ENCODE assay signal across 18 cellular contexts in genomic region chr13:40164137-40164536, GRCh38.
DNase-seq lines count a peak whose midpoint lies in the region; ATAC-seq and TF ChIP-seq lines count a peak whose summit lies in the region.
"Had no signal": no experiment of that assay in that cellular context is flagged by ENCODE, and none has a peak within 500 bp of the region (broad histone marks: within the 10 kb centered on the region; RNA-seq: fewer than 3 reads in every experiment).

No MANE protein-coding gene starts in this region.

- no peaks in the 10 kb centered on the region for H3F3A ChIP-seq in SK-N-SH (replicated peaks; ENCODE audit: insufficient read depth)

- 39% methylated on average over 3 of the region's 3 CpGs for WGBS in SK-N-SH (ENCODE audit: low lambda C conversion rate)
- 7% methylated on average over 3 of the region's 3 CpGs for WGBS in mammary epithelial cell (ENCODE audit: low coverage, missing lambda C conversion rate)

- H3K27ac ChIP-seq in SK-N-SH (ENCODE audit: low read depth in 2 of 2, low read length in 1 of 2) (no peak overlapping the region), mammary epithelial cell (ENCODE audit: insufficient read depth, low read depth, low read length) (no peak overlapping the region)
- H3K27ac ChIP-seq: thyroid gland had no signal

- no peaks in the 10 kb centered on the region for H3K36me3 ChIP-seq in SK-N-SH (replicated peaks in 1 of 2; ENCODE audit: control insufficient read depth in 1 of 2, insufficient read depth in 2 of 2, low read length in 1 of 2)
- H3K36me3 ChIP-seq in mammary epithelial cell (ENCODE audit: insufficient read depth, low read length): no peaks in the 10 kb centered on the region
- H3K36me3 ChIP-seq in kidney epithelial cell (ENCODE audit: control insufficient read depth, insufficient read depth, low read length): no peaks in the 10 kb centered on the region
- H3K36me3 ChIP-seq: thyroid gland had no signal

- H3K9ac ChIP-seq in SK-N-SH (no peak overlapping the region), mammary epithelial cell (ENCODE audit: insufficient read depth, low read length) (no peak overlapping the region)

- intact Hi-C loops in mammary epithelial cell (cut with micrococcal nuclease) (no loop called here), left cardiac atrium (cut with DNase I) (no loop called here)

- no peak for DNase-seq in SK-N-SH
- peak; percentile 67 for DNase-seq in mammary epithelial cell
- peak; percentile 61 for DNase-seq in kidney epithelial cell (ENCODE audit: low read depth)
- DNase-seq in left cardiac atrium: no peak
- DNase-seq in NAMALWA (ENCODE audit: low spot score): no peak
- DNase-seq: 8988T; activated B cell treated with CpG ODN at 0.5 μM for 24 hours; activated naive CD4-positive, alpha-beta T cell treated with anti-CD3 and anti-CD28 coated beads, Interleukin-2, amount 50 U/mL, for 16 hours; CD8-positive, alpha-beta memory T cell; effector memory CD8-positive, alpha-beta T cell; naive B cell; NCI-H1092; NCI-H2227 treated with DMSO at 0.1 percent for 48 hours; T-helper 1 cell had no signal

- no peaks in the 10 kb centered on the region for H3K9me3 ChIP-seq in SK-N-SH
- H3K9me3 ChIP-seq in mammary epithelial cell (replicated peaks; ENCODE audit: insufficient read depth, low read length): no peaks in the 10 kb centered on the region
- H3K9me3 ChIP-seq: thyroid gland had no signal

- ATAC-seq in SK-N-SH treated with all-trans-retinoic acid at 6 μM for 48 hours: 0 out of 3 replicates have a peak, but pooled peaks have one; percentile 26
- no peak for ATAC-seq in left cardiac atrium
- ATAC-seq in HG02981 (IDR thresholded peaks at IDR 0.05; ENCODE audit: unreplicated experiment): no peak
- ATAC-seq in GM18907 (IDR thresholded peaks at IDR 0.05; ENCODE audit: unreplicated experiment): no peak
- ATAC-seq: effector memory CD8-positive, alpha-beta T cell had no signal

- H3K4me2 ChIP-seq in SK-N-SH (no peak overlapping the region), mammary epithelial cell (ENCODE audit: insufficient read depth, low read depth, low read length) (no peak overlapping the region)

- TF ChIP-seq EP300 in SK-N-SH (IDR thresholded peaks at IDR 0.05; ENCODE audit: borderline replicate concordance in 1 of 2, low read depth in 1 of 2, low read length in 1 of 2): no peak

- H4K20me1 ChIP-seq in SK-N-SH (ENCODE audit: insufficient read depth) (no peaks in the 10 kb centered on the region), mammary epithelial cell (ENCODE audit: insufficient read depth, low read length) (no peaks in the 10 kb centered on the region)

- H2AFZ ChIP-seq in SK-N-SH (ENCODE audit: low read depth): no peak overlapping the region
- no peak overlapping the region for H2AFZ ChIP-seq in mammary epithelial cell (ENCODE audit: low read depth, low read length)

- no TSS peak for BruUV-seq in mammary epithelial cell (replicated peaks; lab: Mats Ljungman, UMichigan)

- in situ Hi-C loops in mammary epithelial cell (cut with MboI; ENCODE audit: low sequenced_read_pairs in 2 of 2): no loop called here

- no peak overlapping the region for H3K4me3 ChIP-seq in SK-N-SH (ENCODE audit: low read depth in 2 of 2, low read length in 1 of 2)
- H3K4me3 ChIP-seq in mammary epithelial cell (replicated peaks in 1 of 3; ENCODE audit: insufficient read depth in 1 of 3, low read depth in 2 of 3, low read length in 3 of 3): no peak overlapping the region
- no peak overlapping the region for H3K4me3 ChIP-seq in kidney epithelial cell (ENCODE audit: low read depth, low read length)
- H3K4me3 ChIP-seq: thyroid gland had no signal

- TF ChIP-seq CTCF in SK-N-SH (IDR thresholded peaks at IDR 0.05) (no peak), mammary epithelial cell (conservative IDR thresholded peaks at IDR 0.05 in 1 of 2, IDR thresholded peaks at IDR 0.05 in 1 of 2; ENCODE audit: extremely low read depth in 1 of 2, insufficient read depth in 1 of 2, low read depth in 1 of 2, low read length in 2 of 2) (no peak), kidney epithelial cell (IDR thresholded peaks at IDR 0.05; ENCODE audit: insufficient read depth, low read length, poor library complexity, severe bottlenecking) (no peak)

- no peaks in the 10 kb centered on the region for H3K9me2 ChIP-seq in SK-N-SH

- H3K27me3 ChIP-seq in SK-N-SH (ENCODE audit: insufficient read depth) (no peaks in the 10 kb centered on the region), mammary epithelial cell (ENCODE audit: insufficient read depth, low read length) (no peaks in the 10 kb centered on the region), kidney epithelial cell (ENCODE audit: control insufficient read depth, insufficient read depth, low read length) (no peaks in the 10 kb centered on the region)
- H3K27me3 ChIP-seq: thyroid gland had no signal

- no peak for TF ChIP-seq RAD21 in SK-N-SH (IDR thresholded peaks at IDR 0.05; ENCODE audit: low read length)

- CTCF ChIA-PET in SK-N-SH (lab: Yijun Ruan, JAX): interaction anchor here (1.3 kb wide), 1 partner anchor 94 kb away, joined by 4 read pairs; no protein-coding TSS in a partner anchor
- CTCF ChIA-PET in mammary epithelial cell (lab: Charles Lee; ENCODE audit: low non-redundant PET): no interaction called here

- POLR2A ChIA-PET in SK-N-SH (lab: Yijun Ruan, JAX): no interaction called here

- peaks cover 0 to 5% of the 10 kb centered on the region in 2 experiments; a peak in 2 of 4 replicates for H3K4me1 ChIP-seq in SK-N-SH (ENCODE audit: control insufficient read depth in 1 of 2, insufficient read depth in 2 of 2, low read depth in 1 of 2, low read length in 1 of 2)
- H3K4me1 ChIP-seq in mammary epithelial cell (ENCODE audit: insufficient read depth, low read length): peaks cover 20% of the 10 kb centered on the region

- dilution Hi-C loops in mammary epithelial cell (cut with HindIII; ENCODE audit: low sequenced_read_pairs): no loop called here

- H3K79me2 ChIP-seq in SK-N-SH (ENCODE audit: insufficient read depth) (no peaks in the 10 kb centered on the region), mammary epithelial cell (ENCODE audit: insufficient read depth, low read length) (no peaks in the 10 kb centered on the region)

TF ChIP-seq in SK-N-SH treated with all-trans-retinoic acid at 6 μM for 48 hours, 23 proteins besides CTCF, POLR2A, EP300 and RAD21:
- TF ChIP-seq RARB (CRISPR knock-in tag; IDR thresholded peaks at IDR 0.05) (no peak), CSDC2 (CRISPR knock-in tag; IDR thresholded peaks at IDR 0.05) (no peak), ISL1 (CRISPR knock-in tag; IDR thresholded peaks at IDR 0.05) (no peak)

TF ChIP-seq in SK-N-SH, 30 proteins besides CTCF, POLR2A, EP300 and RAD21 (continues in another document):
- no peak for TF ChIP-seq RFX5 (IDR thresholded peaks at IDR 0.05; ENCODE audit: low read length)
- TF ChIP-seq RCOR1 (IDR thresholded peaks at IDR 0.05; ENCODE audit: low read length): no peak
- no peak for TF ChIP-seq NFIC (IDR thresholded peaks at IDR 0.05; ENCODE audit: borderline replicate concordance)
- no peak for TF ChIP-seq NRF1 (IDR thresholded peaks at IDR 0.05; ENCODE audit: low read depth, low read length)
- TF ChIP-seq, protein P1, sequence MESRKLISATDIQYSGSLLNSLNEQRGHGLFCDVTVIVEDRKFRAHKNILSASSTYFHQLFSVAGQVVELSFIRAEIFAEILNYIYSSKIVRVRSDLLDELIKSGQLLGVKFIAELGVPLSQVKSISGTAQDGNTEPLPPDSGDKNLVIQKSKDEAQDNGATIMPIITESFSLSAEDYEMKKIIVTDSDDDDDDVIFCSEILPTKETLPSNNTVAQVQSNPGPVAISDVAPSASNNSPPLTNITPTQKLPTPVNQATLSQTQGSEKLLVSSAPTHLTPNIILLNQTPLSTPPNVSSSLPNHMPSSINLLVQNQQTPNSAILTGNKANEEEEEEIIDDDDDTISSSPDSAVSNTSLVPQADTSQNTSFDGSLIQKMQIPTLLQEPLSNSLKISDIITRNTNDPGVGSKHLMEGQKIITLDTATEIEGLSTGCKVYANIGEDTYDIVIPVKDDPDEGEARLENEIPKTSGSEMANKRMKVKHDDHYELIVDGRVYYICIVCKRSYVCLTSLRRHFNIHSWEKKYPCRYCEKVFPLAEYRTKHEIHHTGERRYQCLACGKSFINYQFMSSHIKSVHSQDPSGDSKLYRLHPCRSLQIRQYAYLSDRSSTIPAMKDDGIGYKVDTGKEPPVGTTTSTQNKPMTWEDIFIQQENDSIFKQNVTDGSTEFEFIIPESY (IDR thresholded peaks at IDR 0.05; ENCODE audit: borderline replicate concordance, low read depth): no peak
- no peak for TF ChIP-seq EZH2phosphoT487 (IDR thresholded peaks at IDR 0.05; ENCODE audit: borderline replicate concordance, low read depth)
- no peak for TF ChIP-seq MXI1 (IDR thresholded peaks at IDR 0.05; ENCODE audit: low read depth, low read length)
- no peak for TF ChIP-seq CHD2 (IDR thresholded peaks at IDR 0.05; ENCODE audit: low read length, partially characterized antibody)
- no peak for TF ChIP-seq MAX (IDR thresholded peaks at IDR 0.05; ENCODE audit: low read depth)
- no peak for TF ChIP-seq POLR2AphosphoS5 (IDR thresholded peaks at IDR 0.05; ENCODE audit: low read depth, low read length)
- TF ChIP-seq, protein P2, sequence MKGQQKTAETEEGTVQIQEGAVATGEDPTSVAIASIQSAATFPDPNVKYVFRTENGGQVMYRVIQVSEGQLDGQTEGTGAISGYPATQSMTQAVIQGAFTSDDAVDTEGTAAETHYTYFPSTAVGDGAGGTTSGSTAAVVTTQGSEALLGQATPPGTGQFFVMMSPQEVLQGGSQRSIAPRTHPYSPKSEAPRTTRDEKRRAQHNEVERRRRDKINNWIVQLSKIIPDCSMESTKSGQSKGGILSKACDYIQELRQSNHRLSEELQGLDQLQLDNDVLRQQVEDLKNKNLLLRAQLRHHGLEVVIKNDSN (IDR thresholded peaks at IDR 0.05; ENCODE audit: borderline replicate concordance, low read depth): no peak
- no peak for TF ChIP-seq FOSL2 (IDR thresholded peaks at IDR 0.05; ENCODE audit: borderline replicate concordance, low read depth)
- TF ChIP-seq USF2 (IDR thresholded peaks at IDR 0.05; ENCODE audit: borderline replicate concordance, low read depth, low read length): no peak
- no peak for TF ChIP-seq TCF12 (IDR thresholded peaks at IDR 0.05)
- TF ChIP-seq RXRA (IDR thresholded peaks at IDR 0.05; ENCODE audit: borderline replicate concordance, low read depth): no peak
- TF ChIP-seq FOXJ3 (CRISPR knock-in tag; IDR thresholded peaks at IDR 0.05): no peak
- no peak for TF ChIP-seq GATA2 (CRISPR knock-in tag; IDR thresholded peaks at IDR 0.05)

Comparison
In these comparisons a context has a peak if more than half of its experiments do, and no peak if none do; other contexts are left out.
1. DNase-seq: peak in mammary epithelial cell (single experiment) and kidney epithelial cell (single experiment); none in SK-N-SH (single experiment), left cardiac atrium (single experiment) and NAMALWA (single experiment).